In genomic region chr4:19194672-19195071, GRCh38 we compare ENCODE assay signal across 20 cellular contexts.
"Had no signal": no experiment of that assay in that cellular context is flagged by ENCODE, and none has a peak within 500 bp of the region (broad histone marks: within the 10 kb centered on the region; RNA-seq: fewer than 3 reads in every experiment).

No MANE protein-coding gene starts in this region.

- ATAC-seq: activated naive CD8-positive, alpha-beta T cell treated with anti-CD3 and anti-CD28 coated beads, Interleukin-2, amount 50 U/mL, for 24 hours; heart left ventricle; left lobe of liver; lower lobe of right lung; naive thymus-derived CD8-positive, alpha-beta T cell; pancreas; right cardiac atrium; stimulated activated naive CD8-positive, alpha-beta T cell treated with anti-CD3 and anti-CD28 coated beads, Interleukin-15, Interleukin-2, amounts not matched to agents 100 U/mL and 50 U/mL, for 24 hours; upper lobe of right lung had no signal

- H3K36me3 Mint-ChIP-seq: activated naive CD4-positive, alpha-beta T cell treated with anti-CD3 and anti-CD28 coated beads, Interleukin-2, amount 10 ng/mL, durations not matched to agents 7 days and 5 days; naive thymus-derived CD8-positive, alpha-beta T cell had no signal

- H3K4me3 ChIP-seq: coronary artery, heart left ventricle, lower lobe of right lung, pancreas, thyroid gland, upper lobe of right lung had no signal

- H3K4me3 Mint-ChIP-seq: activated B cell treated with CpG ODN at 0.5 μM for 24 hours; activated CD4-positive, alpha-beta memory T cell treated with anti-CD3 and anti-CD28 coated beads, Interleukin-2, amount 10 ng/mL, durations not matched to agents 7 days and 5 days; activated naive CD4-positive, alpha-beta T cell treated with anti-CD3 and anti-CD28 coated beads, Interleukin-2, amount 10 ng/mL, durations not matched to agents 7 days and 5 days; activated naive CD8-positive, alpha-beta T cell treated with anti-CD3 and anti-CD28 coated beads, Interleukin-2, amount 50 U/mL, for 24 hours; naive thymus-derived CD8-positive, alpha-beta T cell had no signal

- H3K4me1 ChIP-seq: heart left ventricle, lower lobe of right lung, pancreas, thyroid gland, upper lobe of right lung had no signal

- H3K27me3 ChIP-seq: heart left ventricle, pancreas, thyroid gland, upper lobe of right lung had no signal

- H3K27ac ChIP-seq: coronary artery, heart left ventricle, lower lobe of right lung, pancreas, thyroid gland, upper lobe of right lung had no signal

- FAIRE-seq: keratinocyte, pancreas had no signal

- H3K9me3 ChIP-seq: heart left ventricle, lower lobe of right lung, pancreas, thyroid gland, upper lobe of right lung had no signal

- DNase-seq: activated B cell treated with CpG ODN at 0.5 μM for 24 hours; activated CD4-positive, alpha-beta memory T cell treated with anti-CD3 and anti-CD28 coated beads, Interleukin-2, amount 10 ng/mL, durations not matched to agents 7 days and 5 days; activated CD4-positive, alpha-beta T cell treated with anti-CD3 and anti-CD28 coated beads for 4 hours; activated effector memory CD4-positive, alpha-beta T cell treated with anti-CD3 and anti-CD28 coated beads, Interleukin-2, amount 50 U/mL, for 16 hours; activated naive CD4-positive, alpha-beta T cell treated with anti-CD3 and anti-CD28 coated beads, Interleukin-2, amount 10 ng/mL, durations not matched to agents 7 days and 5 days; activated naive CD8-positive, alpha-beta T cell treated with anti-CD3 and anti-CD28 coated beads, Interleukin-2, amount 50 U/mL, for 24 hours; cerebellar nuclear complex; heart left ventricle; lower lobe of right lung; naive thymus-derived CD8-positive, alpha-beta T cell; pancreas; right cardiac atrium; stimulated activated CD4-positive, alpha-beta T cell treated with anti-CD3 and anti-CD28 coated beads, Interleukin-4, amount 100 ng/mL, for 24 hours; stimulated activated naive CD8-positive, alpha-beta T cell treated with anti-CD3 and anti-CD28 coated beads, Interleukin-15, Interleukin-2, amounts not matched to agents 100 U/mL and 50 U/mL, for 24 hours; T-helper 9 cell; thyroid gland; upper lobe of right lung had no signal

- H3K36me3 ChIP-seq: heart left ventricle, lower lobe of right lung, pancreas, thyroid gland, upper lobe of right lung had no signal

- H3K4me1 Mint-ChIP-seq: activated B cell treated with CpG ODN at 0.5 μM for 24 hours; activated CD4-positive, alpha-beta memory T cell treated with anti-CD3 and anti-CD28 coated beads, Interleukin-2, amount 10 ng/mL, durations not matched to agents 7 days and 5 days; activated naive CD4-positive, alpha-beta T cell treated with anti-CD3 and anti-CD28 coated beads, Interleukin-2, amount 10 ng/mL, durations not matched to agents 7 days and 5 days; activated naive CD8-positive, alpha-beta T cell treated with anti-CD3 and anti-CD28 coated beads, Interleukin-2, amount 50 U/mL, for 24 hours; naive thymus-derived CD8-positive, alpha-beta T cell had no signal

- H3K27me3 Mint-ChIP-seq: activated B cell treated with CpG ODN at 0.5 μM for 24 hours; activated CD4-positive, alpha-beta memory T cell treated with anti-CD3 and anti-CD28 coated beads, Interleukin-2, amount 10 ng/mL, durations not matched to agents 7 days and 5 days; activated naive CD4-positive, alpha-beta T cell treated with anti-CD3 and anti-CD28 coated beads, Interleukin-2, amount 10 ng/mL, durations not matched to agents 7 days and 5 days; activated naive CD8-positive, alpha-beta T cell treated with anti-CD3 and anti-CD28 coated beads, Interleukin-2, amount 50 U/mL, for 24 hours; naive thymus-derived CD8-positive, alpha-beta T cell had no signal

- H3K27ac Mint-ChIP-seq: activated B cell treated with CpG ODN at 0.5 μM for 24 hours; activated CD4-positive, alpha-beta memory T cell treated with anti-CD3 and anti-CD28 coated beads, Interleukin-2, amount 10 ng/mL, durations not matched to agents 7 days and 5 days; activated naive CD4-positive, alpha-beta T cell treated with anti-CD3 and anti-CD28 coated beads, Interleukin-2, amount 10 ng/mL, durations not matched to agents 7 days and 5 days; activated naive CD8-positive, alpha-beta T cell treated with anti-CD3 and anti-CD28 coated beads, Interleukin-2, amount 50 U/mL, for 24 hours; naive thymus-derived CD8-positive, alpha-beta T cell had no signal
